Comparison of ENCODE assay signal across 18 cellular contexts in genomic region chr6:110976575-110976974, GRCh38. TPM values are rescaled to one million over a fixed set of nuclear protein-coding genes. Genes with fewer than 3 reads are reported as not detected.
DNase-seq lines count a peak whose midpoint lies in the region; ATAC-seq and TF ChIP-seq lines count a peak whose summit lies in the region.
"Had no signal": no experiment of that assay in that cellular context is flagged by ENCODE, and none has a peak within 500 bp of the region (broad histone marks: within the 10 kb centered on the region; RNA-seq: fewer than 3 reads in every experiment).

No MANE protein-coding gene starts in this region.

- peaks cover 23% of the 10 kb centered on the region for H3K9me3 Mint-ChIP-seq in neural progenitor cell
- H3K9me3 Mint-ChIP-seq: CD4-positive, alpha-beta memory T cell had no signal

- H3K9me3 ChIP-seq in neural progenitor cell (ENCODE audit: low read depth) (no peaks in the 10 kb centered on the region), tibial nerve (no peaks in the 10 kb centered on the region)

- no peak overlapping the region for H3K4me3 Mint-ChIP-seq in neural progenitor cell
- H3K4me3 Mint-ChIP-seq: CD4-positive, alpha-beta memory T cell had no signal

- TF ChIP-seq CTCF in neural progenitor cell (IDR thresholded peaks at IDR 0.05) (no peak), tibial nerve (IDR thresholded peaks at IDR 0.05) (no peak)

- peak; percentile 36 for ATAC-seq in left lobe of liver
- ATAC-seq: GM12878 had no signal

- no peak for TF ChIP-seq EP300 in tibial nerve (IDR thresholded peaks at IDR 0.05)

- TF ChIP-seq POLR2A in tibial nerve (IDR thresholded peaks at IDR 0.05) = no peak

- no peak overlapping the region for H3K27ac Mint-ChIP-seq in neural progenitor cell
- H3K27ac Mint-ChIP-seq: CD4-positive, alpha-beta memory T cell had no signal

- peaks cover 4% of the 10 kb centered on the region for H3K36me3 ChIP-seq in neural progenitor cell
- no peaks in the 10 kb centered on the region for H3K36me3 ChIP-seq in tibial nerve

- no peak overlapping the region for H3K9ac ChIP-seq in neural progenitor cell
- H3K9ac ChIP-seq: GM23248 had no signal

- H3K36me3 Mint-ChIP-seq in neural progenitor cell = peaks cover 27% of the 10 kb centered on the region

- no peak overlapping the region for H3K4me2 ChIP-seq in neural progenitor cell

- DNase-seq in NCI-H82 (lab: John Stamatoyannopoulos, UW) (peak; percentile 83), left lobe of liver (ENCODE audit: low spot score) (no peak), neural progenitor cell (ENCODE audit: low spot score) (peak; percentile 13), ecto neural progenitor cell (ENCODE audit: low spot score) (no peak), tibial nerve (ENCODE audit: low spot score in 2 of 2) (no peak)
- no peak for DNase-seq in activated CD4-positive, alpha-beta T cell treated with anti-CD3 and anti-CD28 coated beads, Interleukin-2, amount 50 U/mL, for 1 hour
- DNase-seq: C1 segment of cervical spinal cord; Calu3; CD4-positive, alpha-beta memory T cell; COR-L47; DMS 273 treated with DMSO at 0.1 percent for 48 hours; DMS79; EL; GDM1; GM23248; H7; HCEC 1CT had no signal

- H3K79me2 ChIP-seq in neural progenitor cell (ENCODE audit: low read depth) = no peaks in the 10 kb centered on the region

- H4K20me1 ChIP-seq in neural progenitor cell (ENCODE audit: low read depth) = no peaks in the 10 kb centered on the region

- H3K27ac ChIP-seq in neural progenitor cell (no peak overlapping the region), tibial nerve (no peak overlapping the region)
- H3K27ac ChIP-seq: GM23248 had no signal

- H3K4me1 Mint-ChIP-seq in neural progenitor cell = peaks cover 5% of the 10 kb centered on the region

- H3F3A ChIP-seq in neural progenitor cell (ENCODE audit: low read depth) = peaks cover 16% of the 10 kb centered on the region

- H3K27me3 ChIP-seq in neural progenitor cell = no peaks in the 10 kb centered on the region
- H3K27me3 ChIP-seq in tibial nerve = no peaks in the 10 kb centered on the region

- WGBS in tibial nerve, 2 donors = 92 to 95% methylated on average over 1 of the region's 1 CpG

- no peak overlapping the region for H2AFZ ChIP-seq in neural progenitor cell (replicated peaks)
- H2AFZ ChIP-seq: GM23248 had no signal

- H3K27me3 Mint-ChIP-seq in neural progenitor cell (ENCODE audit: insufficient read depth, low read depth) = no peaks in the 10 kb centered on the region
- H3K27me3 Mint-ChIP-seq: CD4-positive, alpha-beta memory T cell had no signal

- H3K4me3 ChIP-seq in neural progenitor cell (no peak overlapping the region), tibial nerve (no peak overlapping the region)
- H3K4me3 ChIP-seq: GM12878, GM23248 had no signal

- no peaks in the 10 kb centered on the region for H3K4me1 ChIP-seq in neural progenitor cell
- H3K4me1 ChIP-seq in tibial nerve = peaks cover 0 to 7% (median 3%) of the 10 kb centered on the region in 4 donors

RNA-seq across cellular contexts. Expression of gene RPF2, which starts 5.3 kb away (rescaled TPM):
- total RNA-seq in left lobe of liver (10.8 TPM), neural progenitor cell (ENCODE audit: low replicate concordance) (27.3 and 51.9 TPM in 2 replicates), tibial nerve (10 to 100 TPM; 16.7 to 31.5 (median 19.4) TPM)

RNA-seq across cellular contexts. Expression of gene GTF3C6, which starts 18.1 kb away (rescaled TPM):
- total RNA-seq in left lobe of liver = 23.4 TPM
- 47.0 and 105 TPM in 2 replicates for total RNA-seq in neural progenitor cell (ENCODE audit: low replicate concordance)
- total RNA-seq in tibial nerve = 10 to 100 TPM; 13.5 to 28.8 (median 22.5) TPM

Comparison
In these comparisons a context has a peak if more than half of its experiments do, and no peak if none do; other contexts are left out.
1. DNase-seq: peak in NCI-H82 (single experiment) and neural progenitor cell (single experiment); none in left lobe of liver (single experiment), ecto neural progenitor cell (single experiment), activated CD4-positive, alpha-beta T cell treated with anti-CD3 and anti-CD28 coated beads, Interleukin-2, amount 50 U/mL, for 1 hour (single experiment) and tibial nerve (0 of 2).